ENCODE assay signal across 9 cellular contexts in the genomic region with DNA sequence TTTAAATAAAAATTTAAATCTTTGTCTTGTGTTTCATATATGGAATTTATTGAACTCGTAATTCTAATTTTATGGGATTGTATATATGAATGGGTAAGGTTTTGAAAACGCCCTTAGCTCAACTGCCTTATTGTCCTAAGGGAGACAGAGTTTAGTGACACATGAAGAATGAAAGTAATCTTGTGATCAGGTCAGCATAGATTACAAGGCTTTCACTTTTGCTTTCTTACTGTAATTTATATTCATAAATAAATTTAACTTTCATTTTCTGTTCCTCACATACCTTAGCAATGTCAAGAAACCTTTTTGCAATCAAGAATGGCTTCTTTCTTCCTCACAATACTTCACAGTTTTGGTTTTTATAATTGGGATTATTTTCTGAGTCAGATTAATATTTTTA. TPM values are rescaled to one million over a fixed set of nuclear protein-coding genes. Genes with fewer than 3 reads are reported as not detected.
A peak's percentile ranks its signal among the peaks of the same experiment; 100 is the strongest.
DNase-seq lines count a peak whose midpoint lies in the region; ATAC-seq and TF ChIP-seq lines count a peak whose summit lies in the region.
"Had no signal": no experiment of that assay in that cellular context is flagged by ENCODE, and none has a peak within 500 bp of the region (broad histone marks: within the 10 kb centered on the region; RNA-seq: fewer than 3 reads in every experiment).

No MANE protein-coding gene starts in this region.

- DNase-seq in immature natural killer cell: peak; percentile 24 to 28 (median 26)
- no peak for DNase-seq in stimulated activated CD4-positive, alpha-beta T cell treated with anti-CD3 and anti-CD28 coated beads, Interleukin-2, amount 100 ng/mL, for 48 hours
- DNase-seq in anterior cingulate cortex (lab: John Stamatoyannopoulos, UW): no peak
- DNase-seq in activated naive CD4-positive, alpha-beta T cell (lab: John Stamatoyannopoulos, UW): no peak
- no peak for DNase-seq in foreskin keratinocyte
- DNase-seq: NCI-H146 had no signal

- no peaks in the 10 kb centered on the region for H3K9me3 Mint-ChIP-seq in immature natural killer cell

- no peak overlapping the region for H3K27ac ChIP-seq in foreskin keratinocyte

- H3K4me1 ChIP-seq in foreskin keratinocyte: peaks cover 5% of the 10 kb centered on the region

- TF ChIP-seq CTCF in foreskin keratinocyte (conservative IDR thresholded peaks at IDR 0.05): no peak

- H3K27me3 Mint-ChIP-seq in immature natural killer cell (ENCODE audit: low read depth in 3 of 3): peaks cover 0 to 2% (median 0%) of the 10 kb centered on the region in 3 donors

- H3K27ac Mint-ChIP-seq in immature natural killer cell: peak overlapping the region in 5 of 6 donors; percentile 67 to 78 (median 73)

- H3K4me1 Mint-ChIP-seq in immature natural killer cell: peaks cover 18 to 49% of the 10 kb centered on the region in 2 donors

- no peaks in the 10 kb centered on the region for H3K27me3 ChIP-seq in foreskin keratinocyte

- H3K36me3 Mint-ChIP-seq in immature natural killer cell: peaks cover 8 to 22% (median 11%) of the 10 kb centered on the region in 3 donors

- peak; percentile 97 for ATAC-seq in GM18508 (IDR thresholded peaks at IDR 0.05; ENCODE audit: insufficient read depth, unreplicated experiment)
- ATAC-seq in GM21381 (IDR thresholded peaks at IDR 0.05; ENCODE audit: unreplicated experiment): peak; percentile 91
- ATAC-seq in HG03196 (IDR thresholded peaks at IDR 0.05; ENCODE audit: unreplicated experiment): peak; percentile 97
- no peak for ATAC-seq in foreskin keratinocyte

- H3K4me3 Mint-ChIP-seq in immature natural killer cell: peak overlapping the region in 4 of 5 donors; percentile 48 to 66 (median 59)

RNA-seq across cellular contexts. Expression of gene KPNA5, which starts 14.4 kb away (rescaled TPM):
- polyA plus RNA-seq in immature natural killer cell (10 to 100 TPM in 1 of 3 donors, 1 to 10 TPM in 2; 5.7 to 19.0 (median 8.4) TPM), foreskin keratinocyte (0.47 and 0.68 TPM in 2 replicates)
- 2.6 and 3.0 TPM in 2 replicates for total RNA-seq in foreskin keratinocyte

RNA-seq across cellular contexts. Expression of gene ZUP1, which starts 26.8 kb away (rescaled TPM):
- polyA plus RNA-seq in immature natural killer cell (1 to 10 TPM; 4.2 to 8.5 (median 4.6) TPM), foreskin keratinocyte (8.7 and 9.4 TPM in 2 replicates)
- total RNA-seq in foreskin keratinocyte: 15.3 and 15.5 TPM in 2 replicates

Comparison
In these comparisons a context has a peak if more than half of its experiments do, and no peak if none do; other contexts are left out.
1. DNase-seq: peak in immature natural killer cell (3 of 3); none in stimulated activated CD4-positive, alpha-beta T cell treated with anti-CD3 and anti-CD28 coated beads, Interleukin-2, amount 100 ng/mL, for 48 hours (0 of 2), anterior cingulate cortex (0 of 58), activated naive CD4-positive, alpha-beta T cell (0 of 4) and foreskin keratinocyte (0 of 2).